Comparison of ENCODE assay signal across 7 cellular contexts in the genomic region with DNA sequence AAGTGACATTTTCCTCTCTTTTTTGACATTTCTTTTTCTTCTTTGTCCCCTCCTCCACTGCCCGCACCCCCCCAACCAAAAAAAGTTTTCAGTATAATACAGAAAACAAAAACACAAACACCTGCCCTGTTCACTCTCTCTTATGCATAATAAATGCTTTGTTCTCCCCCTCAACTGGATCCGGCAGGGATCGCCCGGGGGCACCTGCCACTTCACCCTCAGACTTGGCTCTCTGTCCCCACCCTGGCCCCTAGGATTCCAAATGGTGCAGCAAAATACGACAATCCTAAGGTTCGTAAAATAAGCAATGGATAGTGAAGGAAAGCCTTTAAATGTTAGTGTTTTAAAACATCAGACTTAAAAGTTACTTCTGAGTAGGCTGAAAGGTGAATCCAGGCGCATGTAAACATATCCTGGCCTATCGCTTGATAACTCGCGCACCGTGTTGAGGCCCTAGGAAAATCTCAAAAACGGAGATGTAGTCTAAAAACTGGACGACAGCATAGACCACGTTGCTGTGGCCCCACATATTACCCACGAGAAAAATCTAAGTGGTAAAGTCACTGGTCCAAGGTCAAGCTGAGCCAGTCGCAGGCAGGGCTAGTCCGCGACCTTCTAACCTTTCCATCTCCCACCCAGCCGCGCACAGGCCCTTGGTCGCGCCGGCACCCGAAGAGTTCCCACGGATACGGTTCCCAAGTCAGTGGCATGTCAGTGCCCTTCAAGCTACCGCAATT.
DNase-seq lines count a peak whose midpoint lies in the region; ATAC-seq and TF ChIP-seq lines count a peak whose summit lies in the region.

No MANE protein-coding gene starts in this region.

- peaks cover 14% of the 10 kb centered on the region for H3K9me3 Mint-ChIP-seq in HFFc6
- H3K9me3 Mint-ChIP-seq in activated naive CD8-positive, alpha-beta T cell treated with anti-CD3 and anti-CD28 coated beads, Interleukin-2, amount 50 U/mL, for 24 hours, result no peaks in the 10 kb centered on the region

- WGBS in iPS DF 6.9 (ENCODE audit: insufficient coverage, insufficient read length), result no CpG with 5 or more reads among the region's 27 CpGs
- 41 to 55% (median 43%) methylated on average over 26 to 27 of the region's 27 CpGs for WGBS in spleen, 5 donors

- H3K9me3 ChIP-seq in iPS DF 6.9 (ENCODE audit: control insufficient read depth, insufficient read depth, low read length) (no peaks in the 10 kb centered on the region), spleen (no peaks in the 10 kb centered on the region)

- no peaks in the 10 kb centered on the region for H3K27me3 Mint-ChIP-seq in HFFc6 (ENCODE audit: insufficient read depth)
- peaks cover 55% of the 10 kb centered on the region for H3K27me3 Mint-ChIP-seq in activated naive CD8-positive, alpha-beta T cell treated with anti-CD3 and anti-CD28 coated beads, Interleukin-2, amount 50 U/mL, for 24 hours

- intact Hi-C loops in spleen (cut with DNase I; ENCODE audit: low total_unique reads), result no loop called here

- no peaks in the 10 kb centered on the region for H3K27me3 ChIP-seq in iPS DF 6.9 (ENCODE audit: control insufficient read depth, insufficient read depth, low read length)
- peaks cover 0 to 61% (median 20%) of the 10 kb centered on the region in 7 donors for H3K27me3 ChIP-seq in spleen (replicated peaks in 1 of 7)

- no peak for TF ChIP-seq CTCF in HFFc6 (IDR thresholded peaks at IDR 0.05)
- TF ChIP-seq CTCF in spleen (IDR thresholded peaks at IDR 0.05 in 8 of 11, conservative IDR thresholded peaks at IDR 0.05 in 3 of 11), result no peak

- H3K4me3 ChIP-seq in iPS DF 6.9 (ENCODE audit: low read length) (peak overlapping the region; percentile 77; the same call in 1 of the 2 replicates), spleen (peak overlapping the region; percentile 51 to 85 (median 70))

- H3K36me3 ChIP-seq in iPS DF 6.9 (ENCODE audit: control insufficient read depth, insufficient read depth, low read length) (no peaks in the 10 kb centered on the region), spleen (peaks cover 0 to 14% (median 0%) of the 10 kb centered on the region in 6 donors)

- H3K27ac ChIP-seq in iPS DF 6.9 (ENCODE audit: low read length) (no peak overlapping the region), spleen (peak overlapping the region; percentile 67 to 96 (median 90))

- H3K27ac Mint-ChIP-seq in HFFc6, result peak overlapping the region; percentile 79
- H3K27ac Mint-ChIP-seq in activated naive CD8-positive, alpha-beta T cell treated with anti-CD3 and anti-CD28 coated beads, Interleukin-2, amount 50 U/mL, for 24 hours, result no peak overlapping the region

- H3K36me3 Mint-ChIP-seq in HFFc6 (ENCODE audit: low read depth), result peaks cover 56% of the 10 kb centered on the region
- H3K36me3 Mint-ChIP-seq in activated naive CD8-positive, alpha-beta T cell treated with anti-CD3 and anti-CD28 coated beads, Interleukin-2, amount 50 U/mL, for 24 hours (ENCODE audit: low read depth), result peaks cover 2% of the 10 kb centered on the region

- peaks cover 48% of the 10 kb centered on the region for H3K4me1 Mint-ChIP-seq in HFFc6 (ENCODE audit: low read depth)
- H3K4me1 Mint-ChIP-seq in activated naive CD8-positive, alpha-beta T cell treated with anti-CD3 and anti-CD28 coated beads, Interleukin-2, amount 50 U/mL, for 24 hours, result peaks cover 4% of the 10 kb centered on the region

- H3K4me3 Mint-ChIP-seq in HFFc6, result peak overlapping the region; percentile 94
- H3K4me3 Mint-ChIP-seq in activated naive CD8-positive, alpha-beta T cell treated with anti-CD3 and anti-CD28 coated beads, Interleukin-2, amount 50 U/mL, for 24 hours, result peak overlapping the region; percentile 30

- DNase-seq in HFFc6, result no peak
- no peak for DNase-seq in activated naive CD8-positive, alpha-beta T cell treated with anti-CD3 and anti-CD28 coated beads, Interleukin-2, amount 50 U/mL, for 24 hours
- no peak for DNase-seq in iPS DF 6.9 (ENCODE audit: low read depth, low spot score)
- DNase-seq in spleen, result peak; percentile 70
- no peak for DNase-seq in stimulated activated CD4-positive, alpha-beta T cell treated with anti-CD3 and anti-CD28 coated beads, Interleukin-12 subunit alpha, Interleukin-12 subunit beta, amount 100 ng/mL, for 4 hours
- no peak for DNase-seq in stimulated activated CD4-positive, alpha-beta T cell treated with anti-CD3 and anti-CD28 coated beads, Interleukin-4, amount 100 ng/mL, for 24 hours

- H3K4me1 ChIP-seq in iPS DF 6.9 (ENCODE audit: control insufficient read depth, insufficient read depth, low read length) (no peaks in the 10 kb centered on the region), spleen (peaks cover 0 to 40% (median 10%) of the 10 kb centered on the region in 6 donors)

- no peak for ATAC-seq in activated naive CD8-positive, alpha-beta T cell treated with anti-CD3 and anti-CD28 coated beads, Interleukin-2, amount 50 U/mL, for 24 hours
- no peak for ATAC-seq in HG03432 (IDR thresholded peaks at IDR 0.05; ENCODE audit: unreplicated experiment)

- no peak for TF ChIP-seq POLR2A in spleen (IDR thresholded peaks at IDR 0.05)
